10 cellular contexts compared by ENCODE assay signal in the genomic region with DNA sequence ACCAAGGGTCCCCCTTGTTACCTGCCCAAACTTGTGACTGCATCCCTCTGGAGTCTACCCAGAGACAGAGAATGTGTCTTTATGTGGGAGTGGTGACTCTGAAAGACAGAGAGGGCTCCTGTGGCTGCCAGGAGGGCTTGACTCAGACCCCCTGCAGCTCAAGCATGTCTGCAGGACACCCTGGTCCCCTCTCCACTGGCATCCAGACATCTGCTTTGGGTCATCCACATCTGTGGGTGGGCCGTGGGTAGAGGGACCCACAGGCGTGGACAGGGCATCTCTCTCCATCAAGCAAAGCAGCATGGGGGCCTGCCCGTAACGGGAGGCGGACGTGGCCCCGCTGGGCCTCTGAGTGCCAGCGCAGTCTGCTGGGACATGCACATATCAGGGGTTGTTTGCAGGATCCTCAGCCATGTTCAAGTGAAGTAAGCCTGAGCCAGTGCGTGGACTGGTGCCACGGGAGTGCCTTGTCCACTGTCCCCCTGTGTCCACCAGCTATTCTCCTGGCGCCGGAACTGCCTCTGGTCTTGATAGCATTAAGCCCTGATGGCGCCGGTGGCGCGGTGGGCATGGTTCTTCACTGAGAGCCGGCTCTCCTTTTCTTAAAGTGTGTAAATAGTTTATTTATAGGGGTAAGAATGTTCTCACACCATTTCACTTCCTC. TPM values are rescaled to one million over a fixed set of nuclear protein-coding genes. Genes with fewer than 3 reads are reported as not detected.
DNase-seq lines count a peak whose midpoint lies in the region; ATAC-seq and TF ChIP-seq lines count a peak whose summit lies in the region.
"Had no signal": no experiment of that assay in that cellular context is flagged by ENCODE, and none has a peak within 500 bp of the region (broad histone marks: within the 10 kb centered on the region; RNA-seq: fewer than 3 reads in every experiment).

No MANE protein-coding gene starts in this region.

- no peaks in the 10 kb centered on the region for H3K27me3 Mint-ChIP-seq in activated naive CD8-positive, alpha-beta T cell treated with anti-CD3 and anti-CD28 coated beads, Interleukin-2, amount 50 U/mL, for 24 hours
- H3K27me3 Mint-ChIP-seq in progenitor cell of endocrine pancreas = no peaks in the 10 kb centered on the region

- DNase-seq in activated naive CD8-positive, alpha-beta T cell treated with anti-CD3 and anti-CD28 coated beads, Interleukin-2, amount 50 U/mL, for 24 hours = no peak
- DNase-seq in progenitor cell of endocrine pancreas (ENCODE audit: low spot score, unreplicated experiment) (no peak), COLO668 (lab: John Stamatoyannopoulos, UW; ENCODE audit: unreplicated experiment) (no peak), NAMALWA (ENCODE audit: low spot score) (no peak), NCI-H82 (lab: John Stamatoyannopoulos, UW) (no peak)
- DNase-seq: NCI-H510A treated with DMSO at 0.1 percent for 48 hours had no signal

- H3K27ac Mint-ChIP-seq in activated naive CD8-positive, alpha-beta T cell treated with anti-CD3 and anti-CD28 coated beads, Interleukin-2, amount 50 U/mL, for 24 hours = peak overlapping the region; percentile 73
- peak overlapping the region; percentile 76 for H3K27ac Mint-ChIP-seq in progenitor cell of endocrine pancreas

- no peak for TF ChIP-seq POLR2A in GM18505 (IDR thresholded peaks at IDR 0.05; ENCODE audit: borderline replicate concordance, extremely low read depth, insufficient read depth, insufficient read length)

- ATAC-seq in GM18505 (IDR thresholded peaks at IDR 0.05; ENCODE audit: unreplicated experiment) (peak; percentile 47), HG02678 (IDR thresholded peaks at IDR 0.05; ENCODE audit: unreplicated experiment) (peak; percentile 36), HG03097 (IDR thresholded peaks at IDR 0.05; ENCODE audit: low FRiP score, unreplicated experiment) (no peak)
- no peak for ATAC-seq in activated naive CD8-positive, alpha-beta T cell treated with anti-CD3 and anti-CD28 coated beads, Interleukin-2, amount 50 U/mL, for 24 hours

- peaks cover 34% of the 10 kb centered on the region for H3K4me1 Mint-ChIP-seq in activated naive CD8-positive, alpha-beta T cell treated with anti-CD3 and anti-CD28 coated beads, Interleukin-2, amount 50 U/mL, for 24 hours
- no peaks in the 10 kb centered on the region for H3K4me1 Mint-ChIP-seq in progenitor cell of endocrine pancreas (ENCODE audit: low read depth)

- peaks cover 17% of the 10 kb centered on the region for H3K36me3 Mint-ChIP-seq in activated naive CD8-positive, alpha-beta T cell treated with anti-CD3 and anti-CD28 coated beads, Interleukin-2, amount 50 U/mL, for 24 hours (ENCODE audit: low read depth)
- peaks cover 22% of the 10 kb centered on the region for H3K36me3 Mint-ChIP-seq in progenitor cell of endocrine pancreas (ENCODE audit: insufficient read depth)

- H3K9me3 Mint-ChIP-seq in activated naive CD8-positive, alpha-beta T cell treated with anti-CD3 and anti-CD28 coated beads, Interleukin-2, amount 50 U/mL, for 24 hours = no peaks in the 10 kb centered on the region
- no peaks in the 10 kb centered on the region for H3K9me3 Mint-ChIP-seq in progenitor cell of endocrine pancreas (ENCODE audit: low read depth)

- TF ChIP-seq CTCF in progenitor cell of endocrine pancreas (IDR thresholded peaks at IDR 0.05; ENCODE audit: unreplicated experiment) = no peak

- H3K4me3 Mint-ChIP-seq in activated naive CD8-positive, alpha-beta T cell treated with anti-CD3 and anti-CD28 coated beads, Interleukin-2, amount 50 U/mL, for 24 hours = no peak overlapping the region
- H3K4me3 Mint-ChIP-seq in progenitor cell of endocrine pancreas (ENCODE audit: low read depth) = no peak overlapping the region

RNA-seq across cellular contexts. Expression of gene SH2D4B, which starts 19.4 kb away (rescaled TPM):
- 0.11 and 0.12 TPM in 2 replicates for total RNA-seq in progenitor cell of endocrine pancreas
- total RNA-seq: myocyte had no signal

Comparison
In these comparisons a context has a peak if more than half of its experiments do, and no peak if none do; other contexts are left out.
1. ATAC-seq: peak in GM18505 (single experiment) and HG02678 (single experiment); none in activated naive CD8-positive, alpha-beta T cell treated with anti-CD3 and anti-CD28 coated beads, Interleukin-2, amount 50 U/mL, for 24 hours (single experiment) and HG03097 (single experiment).